Comparison of ENCODE assay signal across 16 cellular contexts in genomic region chr5:1209552-1209852, GRCh38. TPM values are rescaled to one million over a fixed set of nuclear protein-coding genes. Genes with fewer than 3 reads are reported as not detected.
"Had no signal": no experiment of that assay in that cellular context is flagged by ENCODE, and none has a peak within 500 bp of the region (broad histone marks: within the 10 kb centered on the region; RNA-seq: fewer than 3 reads in every experiment).

No MANE protein-coding gene starts in this region.

- H3K36me3 ChIP-seq: MG63 had no signal

- H3K4me3 ChIP-seq: MG63 had no signal

- H3K36me3 Mint-ChIP-seq: IgD-negative memory B cell had no signal

- H3K9me2 ChIP-seq: SK-N-SH had no signal

- DNase-seq: KBM-7; NCI-H1436; NCI-H2081 treated with DMSO at 0.1 percent for 48 hours; NCI-H2171 treated with DMSO at 0.1 percent for 48 hours; NCI-H446 treated with DMSO at 0.1 percent for 48 hours; NCI-H82; NK-92 treated with Interleukin-12 subunit alpha and Interleukin-12 subunit beta, amount 100 ng/mL, for 24 hours had no signal

- H3K9ac ChIP-seq: SK-N-SH had no signal

- H3K27ac ChIP-seq: RWPE1 had no signal

- H3K4me3 Mint-ChIP-seq: IgD-negative memory B cell had no signal

- H3K9me3 ChIP-seq: MG63, SK-N-SH had no signal

- H3K9me3 Mint-ChIP-seq: IgD-negative memory B cell had no signal

- H3K4me2 ChIP-seq: SK-N-SH had no signal

RNA-seq across cellular contexts. Expression of gene SLC6A19, which starts 8.1 kb away (rescaled TPM):
- total RNA-seq: HT1080, LHCN-M2, OCI-LY7, PC-3, SK-MEL-5 had no signal
- polyA plus RNA-seq: IgD-negative memory B cell, SK-N-SH had no signal

RNA-seq across cellular contexts. Expression of gene SLC6A18, which starts 15.7 kb away (rescaled TPM):
- total RNA-seq: HT1080, LHCN-M2, OCI-LY7, PC-3, SK-MEL-5 had no signal
- polyA plus RNA-seq: IgD-negative memory B cell, SK-N-SH had no signal
